Comparison of ENCODE assay signal across 16 cellular contexts in the genomic region with DNA sequence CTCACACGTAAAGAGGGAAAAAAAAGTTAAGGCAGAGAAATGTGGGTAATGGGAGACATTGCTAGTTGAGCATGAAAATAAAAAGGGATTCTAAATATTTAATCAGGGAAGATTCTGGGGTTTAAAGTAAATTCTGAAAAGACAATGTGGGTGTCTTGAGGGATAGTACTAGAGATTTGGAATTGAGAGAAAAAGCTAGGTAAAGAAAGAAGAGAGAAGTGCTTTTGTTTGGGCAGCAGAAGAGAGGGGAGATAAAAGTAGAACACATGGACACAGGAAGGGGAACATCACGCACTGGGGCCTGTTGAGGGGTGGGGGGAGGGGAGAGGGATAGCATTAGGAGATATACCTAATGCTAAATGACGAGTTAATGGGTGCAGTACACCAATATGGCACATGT. TPM values are rescaled to one million over a fixed set of nuclear protein-coding genes. Genes with fewer than 3 reads are reported as not detected.
DNase-seq lines count a peak whose midpoint lies in the region; ATAC-seq and TF ChIP-seq lines count a peak whose summit lies in the region.
"Had no signal": no experiment of that assay in that cellular context is flagged by ENCODE, and none has a peak within 500 bp of the region (broad histone marks: within the 10 kb centered on the region; RNA-seq: fewer than 3 reads in every experiment).

No MANE protein-coding gene starts in this region.

- H3K4me3 ChIP-seq in endodermal cell (ENCODE audit: low read length) = no peak overlapping the region

- H3K36me3 Mint-ChIP-seq in activated naive CD4-positive, alpha-beta T cell treated with anti-CD3 and anti-CD28 coated beads, Interleukin-2, amount 10 ng/mL, durations not matched to agents 7 days and 5 days = peaks cover 5% of the 10 kb centered on the region
- H3K36me3 Mint-ChIP-seq in endodermal cell (ENCODE audit: low read depth) = no peaks in the 10 kb centered on the region

- no peaks in the 10 kb centered on the region for H3K9me3 ChIP-seq in endodermal cell (ENCODE audit: control insufficient read depth, low read length)
- H3K9me3 ChIP-seq: breast epithelium had no signal

- H3K9me3 Mint-ChIP-seq in activated naive CD4-positive, alpha-beta T cell treated with anti-CD3 and anti-CD28 coated beads, Interleukin-2, amount 10 ng/mL, durations not matched to agents 7 days and 5 days = no peaks in the 10 kb centered on the region
- no peaks in the 10 kb centered on the region for H3K9me3 Mint-ChIP-seq in endodermal cell
- H3K9me3 Mint-ChIP-seq in stimulated activated naive CD8-positive, alpha-beta T cell treated with anti-CD3 and anti-CD28 coated beads, Interleukin-15, amount 100 ng/mL, for 72 hours = no peaks in the 10 kb centered on the region
- H3K9me3 Mint-ChIP-seq: H9 had no signal

- H3K4me1 Mint-ChIP-seq in activated naive CD4-positive, alpha-beta T cell treated with anti-CD3 and anti-CD28 coated beads, Interleukin-2, amount 10 ng/mL, durations not matched to agents 7 days and 5 days = peaks cover 66% of the 10 kb centered on the region
- peaks cover 35% of the 10 kb centered on the region for H3K4me1 Mint-ChIP-seq in endodermal cell
- peaks cover 52% of the 10 kb centered on the region for H3K4me1 Mint-ChIP-seq in stimulated activated naive CD8-positive, alpha-beta T cell treated with anti-CD3 and anti-CD28 coated beads, Interleukin-15, amount 100 ng/mL, for 72 hours

- H3K27ac ChIP-seq in endodermal cell (ENCODE audit: low read depth, low read length) = no peak overlapping the region
- H3K27ac ChIP-seq: breast epithelium, RWPE1 had no signal

- H3K4me1 ChIP-seq in endodermal cell (ENCODE audit: control insufficient read depth, insufficient read depth, low read length) = peaks cover 7% of the 10 kb centered on the region

- H3K36me3 ChIP-seq in endodermal cell (ENCODE audit: control insufficient read depth, insufficient read depth, low read length) = no peaks in the 10 kb centered on the region
- H3K36me3 ChIP-seq: breast epithelium had no signal

- no peaks in the 10 kb centered on the region for H3K27me3 ChIP-seq in endodermal cell (ENCODE audit: control insufficient read depth, insufficient read depth, low read length, poor library complexity, severe bottlenecking)

- 49 to 63% methylated on average over 1 to 2 of the region's 3 CpGs for WGBS in endodermal cell (ENCODE audit: insufficient coverage in 1 of 2, insufficient read length in 1 of 2), 2 experiments

- peaks cover 24% of the 10 kb centered on the region for H3K27me3 Mint-ChIP-seq in activated naive CD4-positive, alpha-beta T cell treated with anti-CD3 and anti-CD28 coated beads, Interleukin-2, amount 10 ng/mL, durations not matched to agents 7 days and 5 days
- peaks cover 8% of the 10 kb centered on the region for H3K27me3 Mint-ChIP-seq in endodermal cell (ENCODE audit: insufficient read depth)
- peaks cover 12% of the 10 kb centered on the region for H3K27me3 Mint-ChIP-seq in stimulated activated naive CD8-positive, alpha-beta T cell treated with anti-CD3 and anti-CD28 coated beads, Interleukin-15, amount 100 ng/mL, for 72 hours

- CTCF ChIA-PET in activated naive CD4-positive, alpha-beta T cell treated with anti-CD3 and anti-CD28 coated beads, Interleukin-2, amount 10 ng/mL, durations not matched to agents 7 days and 5 days (lab: Charles Lee) = interaction anchor here (1.4 to 1.7 kb wide), 2 partner anchors 8 to 12 kb away, joined by 3 to 6 read pairs; no protein-coding TSS in a partner anchor

- TF ChIP-seq CTCF in endodermal cell (conservative IDR thresholded peaks at IDR 0.05) = no peak

- no peak overlapping the region for H3K9ac ChIP-seq in endodermal cell (ENCODE audit: extremely low read depth, low read length, poor library complexity, severe bottlenecking)

- no peak for DNase-seq in activated naive CD4-positive, alpha-beta T cell treated with anti-CD3 and anti-CD28 coated beads, Interleukin-2, amount 10 ng/mL, durations not matched to agents 7 days and 5 days
- no peak for DNase-seq in activated naive CD4-positive, alpha-beta T cell treated with Interleukin-2 at 50 U/mL for 16 hours
- peak; percentile 70 for DNase-seq in OCI-M1 (lab: John Stamatoyannopoulos, UW)
- no peak for DNase-seq in endodermal cell
- DNase-seq in stimulated activated naive CD8-positive, alpha-beta T cell treated with anti-CD3 and anti-CD28 coated beads, Interleukin-15, amount 100 ng/mL, for 72 hours = no peak
- no peak for DNase-seq in middle frontal gyrus (ENCODE audit: extremely low spot score, low spot score)
- DNase-seq in NCI-H446 (lab: John Stamatoyannopoulos, UW) = no peak
- DNase-seq: activated CD4-positive, alpha-beta T cell treated with anti-CD3 and anti-CD28 coated beads, Interleukin-2, amount 50 U/mL, for 48 hours; activated gamma-delta T cell treated with Interleukin-2 at 50 U/mL for 16 hours; H9; NCI-H146; NCI-H526; stimulated activated naive CD4-positive, alpha-beta T cell treated with Interleukin-2 at 50 U/mL for 16 hours had no signal

- no peak for ATAC-seq in stimulated activated naive CD8-positive, alpha-beta T cell treated with anti-CD3 and anti-CD28 coated beads, Interleukin-15, amount 100 ng/mL, for 72 hours
- no peak for ATAC-seq in esophagus mucosa

- H3K27ac Mint-ChIP-seq in activated naive CD4-positive, alpha-beta T cell treated with anti-CD3 and anti-CD28 coated beads, Interleukin-2, amount 10 ng/mL, durations not matched to agents 7 days and 5 days = peak overlapping the region; percentile 82
- peak overlapping the region; percentile 4 for H3K27ac Mint-ChIP-seq in endodermal cell
- no peak overlapping the region for H3K27ac Mint-ChIP-seq in stimulated activated naive CD8-positive, alpha-beta T cell treated with anti-CD3 and anti-CD28 coated beads, Interleukin-15, amount 100 ng/mL, for 72 hours

- H3K4me3 Mint-ChIP-seq in activated naive CD4-positive, alpha-beta T cell treated with anti-CD3 and anti-CD28 coated beads, Interleukin-2, amount 10 ng/mL, durations not matched to agents 7 days and 5 days = no peak overlapping the region
- no peak overlapping the region for H3K4me3 Mint-ChIP-seq in endodermal cell
- peak overlapping the region; percentile 0 to 62 for H3K4me3 Mint-ChIP-seq in stimulated activated naive CD8-positive, alpha-beta T cell treated with anti-CD3 and anti-CD28 coated beads, Interleukin-15, amount 100 ng/mL, for 72 hours

RNA-seq across cellular contexts. Expression of a gene that starts 3.5 kb away (rescaled TPM):
- total RNA-seq in endodermal cell (not detected), esophagus mucosa (not detected)
- polyA plus RNA-seq in endodermal cell (2013, experiment 1 of 2) = 2.8 TPM
- 2.0 TPM for polyA plus RNA-seq in endodermal cell (2013, experiment 2 of 2)

RNA-seq across cellular contexts. Expression of a gene that starts 4.4 kb away (rescaled TPM):
- total RNA-seq in endodermal cell (10 to 100 TPM; 23.7 to 25.2 TPM), esophagus mucosa (10.6 TPM)
- polyA plus RNA-seq in endodermal cell (2013, experiment 1 of 2) = 17.7 TPM
- 15.0 TPM for polyA plus RNA-seq in endodermal cell (2013, experiment 2 of 2)

RNA-seq across cellular contexts. Expression of a gene that starts 14.8 kb away (rescaled TPM):
- total RNA-seq in endodermal cell (10 to 100 TPM; 70.7 to 77.1 TPM), esophagus mucosa (122 TPM)
- 30.5 TPM for polyA plus RNA-seq in endodermal cell (2013, experiment 1 of 2)
- polyA plus RNA-seq in endodermal cell (2013, experiment 2 of 2) = 31.6 TPM

RNA-seq across cellular contexts. Expression of a gene that starts 55.7 kb away (rescaled TPM):
- total RNA-seq in endodermal cell (10 to 100 TPM; 67.8 to 73.5 TPM), esophagus mucosa (16.7 TPM)
- polyA plus RNA-seq in endodermal cell (2013, experiment 1 of 2) = 114 TPM
- polyA plus RNA-seq in endodermal cell (2013, experiment 2 of 2) = 118 TPM

RNA-seq across cellular contexts. Expression of a gene that starts 58.9 kb away (rescaled TPM):
- total RNA-seq in endodermal cell = 10 to 100 TPM; 18.5 TPM
- polyA plus RNA-seq in endodermal cell (2013, experiment 1 of 2) = 30.2 TPM
- polyA plus RNA-seq in endodermal cell (2013, experiment 2 of 2) = 28.0 TPM
- total RNA-seq in esophagus mucosa = 12.8 TPM

Comparison
In these comparisons a context has a peak if more than half of its experiments do, and no peak if none do; other contexts are left out.
1. H3K27ac Mint-ChIP-seq: peak in activated naive CD4-positive, alpha-beta T cell treated with anti-CD3 and anti-CD28 coated beads, Interleukin-2, amount 10 ng/mL, durations not matched to agents 7 days and 5 days (single experiment) and endodermal cell (single experiment); none in stimulated activated naive CD8-positive, alpha-beta T cell treated with anti-CD3 and anti-CD28 coated beads, Interleukin-15, amount 100 ng/mL, for 72 hours (0 of 2).
2. H3K4me3 Mint-ChIP-seq: peak in stimulated activated naive CD8-positive, alpha-beta T cell treated with anti-CD3 and anti-CD28 coated beads, Interleukin-15, amount 100 ng/mL, for 72 hours (2 of 2); none in activated naive CD4-positive, alpha-beta T cell treated with anti-CD3 and anti-CD28 coated beads, Interleukin-2, amount 10 ng/mL, durations not matched to agents 7 days and 5 days (single experiment) and endodermal cell (single experiment).